Comparison of ENCODE assay signal across 9 cellular contexts in the genomic region with DNA sequence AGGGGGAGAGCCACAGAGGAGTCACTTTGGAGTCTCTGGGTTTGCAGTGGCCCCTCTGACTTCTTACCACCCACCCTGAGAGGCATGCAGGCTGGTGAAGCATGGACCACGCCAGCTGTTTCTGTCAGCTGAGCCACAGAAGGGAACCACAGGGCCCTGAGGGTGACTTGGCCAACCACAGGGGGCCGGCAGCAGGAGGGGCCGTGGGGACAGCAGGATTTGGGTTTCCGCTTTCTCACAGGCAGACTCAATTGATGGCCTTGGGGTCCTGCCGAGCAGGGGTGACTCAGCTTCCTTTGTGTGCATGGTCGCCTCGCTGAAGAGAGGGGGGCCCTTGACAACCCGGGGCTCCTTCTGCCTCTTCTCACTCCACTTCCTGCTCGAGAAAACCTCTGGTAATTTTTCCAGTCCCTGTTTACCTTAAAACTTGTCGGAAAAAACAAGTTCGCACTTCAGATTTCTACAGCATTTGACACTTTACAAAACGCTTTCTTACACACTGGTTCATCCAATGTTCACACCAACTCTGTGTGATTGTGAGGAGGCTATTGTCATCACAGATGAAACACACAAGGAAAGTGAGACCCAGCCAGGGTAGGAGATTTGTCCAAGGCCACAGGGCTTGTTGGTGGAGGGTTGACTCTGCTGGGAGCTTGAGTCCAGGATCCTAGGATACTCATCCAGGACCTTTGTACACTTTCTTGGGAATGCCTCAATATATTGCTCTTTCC.
DNase-seq lines count a peak whose midpoint lies in the region; ATAC-seq and TF ChIP-seq lines count a peak whose summit lies in the region.
"Had no signal": no experiment of that assay in that cellular context is flagged by ENCODE, and none has a peak within 500 bp of the region (broad histone marks: within the 10 kb centered on the region; RNA-seq: fewer than 3 reads in every experiment).

No MANE protein-coding gene starts in this region.

- H3K4me3 Mint-ChIP-seq in CD4-positive, CD25-positive, alpha-beta regulatory T cell = no peak overlapping the region
- H3K4me3 Mint-ChIP-seq in activated CD8-positive, alpha-beta T cell treated with anti-CD3 and anti-CD28 coated beads for 36 hours = no peak overlapping the region

- peaks cover 29% of the 10 kb centered on the region for H3K27me3 Mint-ChIP-seq in CD4-positive, CD25-positive, alpha-beta regulatory T cell
- H3K27me3 Mint-ChIP-seq in activated CD8-positive, alpha-beta T cell treated with anti-CD3 and anti-CD28 coated beads for 36 hours = peaks cover 5% of the 10 kb centered on the region

- peaks cover 0 to 9% (median 2%) of the 10 kb centered on the region in 7 donors for H3K9me3 Mint-ChIP-seq in CD4-positive, CD25-positive, alpha-beta regulatory T cell
- H3K9me3 Mint-ChIP-seq in activated CD8-positive, alpha-beta T cell treated with anti-CD3 and anti-CD28 coated beads for 36 hours = peaks cover 5% of the 10 kb centered on the region

- TF ChIP-seq POLR2A in erythroblast (IDR thresholded peaks at IDR 0.05; ENCODE audit: low read length) = no peak
- TF ChIP-seq POLR2A in lower leg skin (IDR thresholded peaks at IDR 0.05) = no peak

- H3K27ac ChIP-seq in CD4-positive, CD25-positive, alpha-beta regulatory T cell (ENCODE audit: insufficient read depth, low read length, poor library complexity, severe bottlenecking) = no peak overlapping the region
- H3K27ac ChIP-seq in mesodermal cell (ENCODE audit: low read depth, low read length, severe bottlenecking) = peak overlapping the region; percentile 16
- H3K27ac ChIP-seq: pancreas had no signal

- no peak overlapping the region for H3K4me3 ChIP-seq in CD4-positive, CD25-positive, alpha-beta regulatory T cell (ENCODE audit: low read depth, low read length)
- no peak overlapping the region for H3K4me3 ChIP-seq in mesodermal cell (ENCODE audit: extremely low read depth, insufficient read depth, low read length, poor library complexity, severe bottlenecking)
- no peak overlapping the region for H3K4me3 ChIP-seq in lower leg skin (ENCODE audit: low read depth, poor library complexity, severe bottlenecking)
- H3K4me3 ChIP-seq: pancreas had no signal

- no peaks in the 10 kb centered on the region for H3K9me3 ChIP-seq in CD4-positive, CD25-positive, alpha-beta regulatory T cell (ENCODE audit: control insufficient read depth in 2 of 2, low read length in 2 of 2)
- no peaks in the 10 kb centered on the region for H3K9me3 ChIP-seq in mesodermal cell (ENCODE audit: control insufficient read depth, low read length)
- H3K9me3 ChIP-seq: pancreas had no signal

- intact Hi-C loops in activated CD8-positive, alpha-beta T cell treated with anti-CD3 and anti-CD28 coated beads for 36 hours (cut with micrococcal nuclease) = no loop called here
- intact Hi-C loops in lower leg skin (cut with DNase I; ENCODE audit: low total_unique reads) = no loop called here

- H3K27me3 ChIP-seq in CD4-positive, CD25-positive, alpha-beta regulatory T cell (ENCODE audit: control insufficient read depth, insufficient read depth, low read length) = peaks cover 4% of the 10 kb centered on the region
- H3K27me3 ChIP-seq: pancreas had no signal

- H3K4me1 Mint-ChIP-seq in CD4-positive, CD25-positive, alpha-beta regulatory T cell = peaks cover 0 to 9% (median 1%) of the 10 kb centered on the region in 4 donors
- H3K4me1 Mint-ChIP-seq in activated CD8-positive, alpha-beta T cell treated with anti-CD3 and anti-CD28 coated beads for 36 hours (ENCODE audit: low read depth) = peaks cover 26% of the 10 kb centered on the region

- no peak for TF ChIP-seq CTCF in activated CD8-positive, alpha-beta T cell treated with anti-CD3 and anti-CD28 coated beads for 36 hours (IDR thresholded peaks at IDR 0.05)
- TF ChIP-seq CTCF in lower leg skin (IDR thresholded peaks at IDR 0.05) = no peak

- WGBS in mesodermal cell (ENCODE audit: insufficient coverage in 2 of 2), 2 experiments = 73 to 76% methylated on average over 9 to 11 of the region's 12 CpGs
- 54 to 62% methylated on average over 12 of the region's 12 CpGs for WGBS in lower leg skin, 2 donors

- no peak for DNase-seq in CD4-positive, CD25-positive, alpha-beta regulatory T cell
- peak; percentile 74 for DNase-seq in activated CD8-positive, alpha-beta T cell treated with anti-CD3 and anti-CD28 coated beads for 36 hours
- DNase-seq in islet precursor cell = no peak
- DNase-seq in erythroblast (lab: John Stamatoyannopoulos, UW) = no peak
- DNase-seq in lower leg skin (ENCODE audit: low spot score in 2 of 2) = no peak

- H3K27ac Mint-ChIP-seq in CD4-positive, CD25-positive, alpha-beta regulatory T cell = peak overlapping the region in 1 of 3 donors; percentile 5
- H3K27ac Mint-ChIP-seq in activated CD8-positive, alpha-beta T cell treated with anti-CD3 and anti-CD28 coated beads for 36 hours = peak overlapping the region; percentile 29

- no peaks in the 10 kb centered on the region for H3K36me3 ChIP-seq in CD4-positive, CD25-positive, alpha-beta regulatory T cell (ENCODE audit: control insufficient read depth, insufficient read depth, low read length)
- H3K36me3 ChIP-seq in mesodermal cell (ENCODE audit: control insufficient read depth, insufficient read depth, low read length) = no peaks in the 10 kb centered on the region
- H3K36me3 ChIP-seq: pancreas had no signal

- H3K4me1 ChIP-seq in CD4-positive, CD25-positive, alpha-beta regulatory T cell (ENCODE audit: control insufficient read depth, insufficient read depth, low read length, poor library complexity, severe bottlenecking) = no peaks in the 10 kb centered on the region
- peaks cover 8% of the 10 kb centered on the region for H3K4me1 ChIP-seq in mesodermal cell (ENCODE audit: control insufficient read depth, insufficient read depth, low read length, poor library complexity, severe bottlenecking)
- H3K4me1 ChIP-seq: pancreas had no signal

- peak; percentile 57 to 67 for ATAC-seq in CD4-positive, CD25-positive, alpha-beta regulatory T cell (ENCODE audit: low read depth in 2 of 2)
- peak; percentile 92 for ATAC-seq in GM19467 (IDR thresholded peaks at IDR 0.05; ENCODE audit: unreplicated experiment)
- ATAC-seq in HG03439 (IDR thresholded peaks at IDR 0.05; ENCODE audit: unreplicated experiment) = peak; percentile 80
- peak; percentile 96 for ATAC-seq in activated CD8-positive, alpha-beta T cell treated with anti-CD3 and anti-CD28 coated beads for 36 hours

- H3K36me3 Mint-ChIP-seq in CD4-positive, CD25-positive, alpha-beta regulatory T cell = no peaks in the 10 kb centered on the region
- no peaks in the 10 kb centered on the region for H3K36me3 Mint-ChIP-seq in activated CD8-positive, alpha-beta T cell treated with anti-CD3 and anti-CD28 coated beads for 36 hours (ENCODE audit: low read depth)

- CTCF ChIA-PET in activated CD8-positive, alpha-beta T cell treated with anti-CD3 and anti-CD28 coated beads for 36 hours (lab: Charles Lee) = interaction anchor here (0.9 kb wide), 1 partner anchor 10 kb away, joined by 4 read pairs; no protein-coding TSS in a partner anchor

- POLR2A ChIA-PET in activated CD8-positive, alpha-beta T cell treated with anti-CD3 and anti-CD28 coated beads for 36 hours (lab: Charles Lee) = no interaction called here
